Comparison of ENCODE assay signal across 21 cellular contexts in genomic region chr5:136772541-136772940, GRCh38.
A peak's percentile ranks its signal among the peaks of the same experiment; 100 is the strongest.
DNase-seq lines count a peak whose midpoint lies in the region; TF ChIP-seq lines count a peak whose summit lies in the region.
"Had no signal": no experiment of that assay in that cellular context is flagged by ENCODE, and none has a peak within 500 bp of the region (broad histone marks: within the 10 kb centered on the region; RNA-seq: fewer than 3 reads in every experiment).

No MANE protein-coding gene starts in this region.

- DNase-seq in NCI-H82 (lab: John Stamatoyannopoulos, UW) (peak; percentile 39), NCI-H82 treated with DMSO at 0.1 percent for 48 hours (lab: John Stamatoyannopoulos, UW; ENCODE audit: unreplicated experiment) (no peak), ELF-1 (ENCODE audit: low read depth, low spot score) (peak; percentile 29), NCI-H69 (lab: John Stamatoyannopoulos, UW) (peak; percentile 19), nephron progenitor cell (peak; percentile 22), HuH-7 (ENCODE audit: low spot score) (no peak), NCI-H226 (no peak)
- DNase-seq in activated naive CD4-positive, alpha-beta T cell (lab: John Stamatoyannopoulos, UW), result no peak
- DNase-seq: AML-193; Caco-2; CD8-positive, alpha-beta T cell; GDM1; KBM-7; NCI-H1048; NCI-H1694; NCI-H2081 treated with DMSO at 0.1 percent for 48 hours; NCI-H345; NCI-H510A treated with DMSO at 0.1 percent for 48 hours; Right ventricle myocardium superior; RPMI8226; T-cell had no signal

- no peak for TF ChIP-seq CTCF in nephron progenitor cell (IDR thresholded peaks at IDR 0.05)

- H3K9me3 Mint-ChIP-seq in nephron progenitor cell, result no peaks in the 10 kb centered on the region

- peaks cover 6% of the 10 kb centered on the region for H3K27me3 Mint-ChIP-seq in nephron progenitor cell (ENCODE audit: low read depth, poor library complexity)

- H3K36me3 Mint-ChIP-seq in nephron progenitor cell (ENCODE audit: low read depth), result no peaks in the 10 kb centered on the region
- H3K36me3 Mint-ChIP-seq: CD8-positive, alpha-beta T cell; T-cell had no signal

- no peak overlapping the region for H3K27ac Mint-ChIP-seq in nephron progenitor cell
- H3K27ac Mint-ChIP-seq: CD8-positive, alpha-beta T cell; T-cell had no signal

- peaks cover 25% of the 10 kb centered on the region for H3K4me1 Mint-ChIP-seq in nephron progenitor cell
- H3K4me1 Mint-ChIP-seq: T-cell had no signal

- no peak overlapping the region for H3K4me3 Mint-ChIP-seq in nephron progenitor cell
- H3K4me3 Mint-ChIP-seq: CD8-positive, alpha-beta T cell; T-cell had no signal

Comparison
In these comparisons a context has a peak if more than half of its experiments do, and no peak if none do; other contexts are left out.
1. DNase-seq: peak in NCI-H82 (single experiment), ELF-1 (single experiment), NCI-H69 (single experiment) and nephron progenitor cell (single experiment); none in NCI-H82 treated with DMSO at 0.1 percent for 48 hours (single experiment), HuH-7 (single experiment), activated naive CD4-positive, alpha-beta T cell (0 of 4) and NCI-H226 (single experiment).